8 cellular contexts compared by ENCODE assay signal in genomic region chr16:19410435-19411153, GRCh38. TPM values are rescaled to one million over a fixed set of nuclear protein-coding genes. Genes with fewer than 3 reads are reported as not detected.
DNase-seq lines count a peak whose midpoint lies in the region; ATAC-seq, FAIRE-seq and TF ChIP-seq lines count a peak whose summit lies in the region.

No MANE protein-coding gene starts in this region.

- peak; percentile 56 for TF ChIP-seq POLR2A in transverse colon (IDR thresholded peaks at IDR 0.05)

- peaks cover 10% of the 10 kb centered on the region for H3K4me1 ChIP-seq in HUES64 (ENCODE audit: insufficient read depth, low read length)
- H3K4me1 ChIP-seq in keratinocyte (ENCODE audit: control insufficient read depth, extremely low read depth, insufficient read depth, low read length), result peaks cover 13% of the 10 kb centered on the region
- H3K4me1 ChIP-seq in transverse colon, result peaks cover 0 to 40% (median 27%) of the 10 kb centered on the region in 4 donors

- peak in 1 of 2 donors; percentile 34 for ATAC-seq in activated T-cell treated with anti-CD3 and anti-CD28 coated beads, Interleukin-2, amount 50 U/mL, for 4 hours
- no peak for ATAC-seq in GM19455 (IDR thresholded peaks at IDR 0.05; ENCODE audit: unreplicated experiment)

- H3K36me3 Mint-ChIP-seq in activated T-cell treated with anti-CD3 and anti-CD28 coated beads, Interleukin-2, amount 50 U/mL, for 4 hours (ENCODE audit: insufficient read depth), result no peaks in the 10 kb centered on the region

- peaks cover 7% of the 10 kb centered on the region for H3K4me1 Mint-ChIP-seq in activated T-cell treated with anti-CD3 and anti-CD28 coated beads, Interleukin-2, amount 50 U/mL, for 4 hours (ENCODE audit: low read depth)

- H2AFZ ChIP-seq in keratinocyte (ENCODE audit: control insufficient read depth, low read length), result peak overlapping the region; percentile 84

- H4K20me1 ChIP-seq in keratinocyte (ENCODE audit: control insufficient read depth, extremely low read depth, insufficient read depth, low read length), result no peaks in the 10 kb centered on the region

- in situ Hi-C loops in Caki2 (cut with HindIII; ENCODE audit: low pct_unique_long_range_greater_than_20kb, low sequenced_read_pairs) (no loop called here), transverse colon (cut with MboI; ENCODE audit: low pct_ligation_motif_present in 1 of 4, low pct_unique_long_range_greater_than_20kb in 1 of 4, low sequenced_read_pairs in 3 of 4) (no loop called here)

- peaks cover 27% of the 10 kb centered on the region for H3K9me3 ChIP-seq in HUES64 (ENCODE audit: insufficient read depth, low read depth, low read length)
- no peaks in the 10 kb centered on the region for H3K9me3 ChIP-seq in keratinocyte (ENCODE audit: control insufficient read depth, low read depth, low read length)
- H3K9me3 ChIP-seq in transverse colon, result peaks cover 0 to 8% of the 10 kb centered on the region in 2 donors

- H3K9ac ChIP-seq in HUES64 (ENCODE audit: low read depth, low read length) (peak overlapping the region; percentile 77), keratinocyte (ENCODE audit: control insufficient read depth, extremely low read depth, insufficient read depth, low read length) (peak overlapping the region; percentile 44)

- H3K9me3 Mint-ChIP-seq in activated T-cell treated with anti-CD3 and anti-CD28 coated beads, Interleukin-2, amount 50 U/mL, for 4 hours, result peaks cover 13% of the 10 kb centered on the region

- intact Hi-C loops in transverse colon (cut with DNase I; ENCODE audit: low total_unique reads), result no loop called here

- H3K27me3 Mint-ChIP-seq in activated T-cell treated with anti-CD3 and anti-CD28 coated beads, Interleukin-2, amount 50 U/mL, for 4 hours (ENCODE audit: low read depth), result peaks cover 41% of the 10 kb centered on the region

- no peaks in the 10 kb centered on the region for H3K9me1 ChIP-seq in keratinocyte (ENCODE audit: control insufficient read depth, extremely low read depth, insufficient read depth, low read length)

- no peaks in the 10 kb centered on the region for H3K36me3 ChIP-seq in HUES64 (ENCODE audit: insufficient read depth, low read length)
- no peaks in the 10 kb centered on the region for H3K36me3 ChIP-seq in keratinocyte (ENCODE audit: control insufficient read depth in 2 of 2, extremely low read depth in 1 of 2, insufficient read depth in 2 of 2, low read length in 2 of 2)
- no peaks in the 10 kb centered on the region for H3K36me3 ChIP-seq in transverse colon

- DNase-seq in Caki2 (ENCODE audit: low read depth) (peak; percentile 51), keratinocyte (ENCODE audit: low read depth, low spot score) (no peak), transverse colon (peak; percentile 77), COLO829 (ENCODE audit: low spot score) (no peak), H4 (ENCODE audit: low spot score) (no peak)
- DNase-seq in activated T-cell treated with anti-CD3 and anti-CD28 coated beads, Interleukin-2, amount 50 U/mL, for 4 hours, result no peak

- H3K4me2 ChIP-seq in keratinocyte (ENCODE audit: control insufficient read depth, extremely low read depth, insufficient read depth, low read depth, low read length), result peak overlapping the region; percentile 78

- H3K4me3 ChIP-seq in HUES64 (ENCODE audit: low read length) (peak overlapping the region; percentile 55), keratinocyte (ENCODE audit: control insufficient read depth in 2 of 3, extremely low read depth in 1 of 3, insufficient read depth in 2 of 3, low read depth in 1 of 3, low read length in 3 of 3) (peak overlapping the region; percentile 42 to 63 (median 58)), transverse colon (peak overlapping the region; percentile 45 to 76 (median 54))

- FAIRE-seq in keratinocyte (lab: Jason Lieb, UNC), result no peak

- H3K4me3 Mint-ChIP-seq in activated T-cell treated with anti-CD3 and anti-CD28 coated beads, Interleukin-2, amount 50 U/mL, for 4 hours, result peak overlapping the region; percentile 54

- WGBS in HUES64, result 2% methylated on average over 57 of the region's 57 CpGs
- 5 to 17% methylated on average over 1 to 45 of the region's 57 CpGs for WGBS in transverse colon (ENCODE audit: low coverage in 1 of 2), 2 donors

- H3K79me2 ChIP-seq in keratinocyte (ENCODE audit: control insufficient read depth, insufficient read depth, low read length), result no peaks in the 10 kb centered on the region

- H3K27ac ChIP-seq in HUES64 (ENCODE audit: low read depth, low read length), result peak overlapping the region; percentile 62; the same call in 1 of the 2 replicates
- H3K27ac ChIP-seq in keratinocyte (ENCODE audit: control insufficient read depth, insufficient read depth, low read length), result no peak overlapping the region
- H3K27ac ChIP-seq in transverse colon, result peak overlapping the region; percentile 79 to 94 (median 87)

- no peak for TF ChIP-seq EP300 in transverse colon (IDR thresholded peaks at IDR 0.05; ENCODE audit: low read depth)

- H3K27me3 ChIP-seq in HUES64 (ENCODE audit: insufficient read depth, low read length) (peaks cover 20% of the 10 kb centered on the region), keratinocyte (ENCODE audit: control insufficient read depth, extremely low read depth, insufficient read depth, low read length) (peaks cover 7% of the 10 kb centered on the region), transverse colon (peaks cover 36% of the 10 kb centered on the region)

- TF ChIP-seq CTCF in keratinocyte (optimal IDR thresholded peaks at IDR 0.05 in 1 of 3, IDR thresholded peaks at IDR 0.05 in 1 of 3, conservative IDR thresholded peaks at IDR 0.05 in 1 of 3; ENCODE audit: extremely low read depth in 1 of 3, insufficient read depth in 2 of 3, low read length in 3 of 3) (peak in 2 of 3 experiments; percentile 20 to 35), transverse colon (IDR thresholded peaks at IDR 0.05) (peak in 4 of 5 experiments; percentile 41 to 77 (median 42))

- dilution Hi-C loops in keratinocyte (cut with MboI; ENCODE audit: extremely low pct_ligation_motif_present, low sequenced_read_pairs), result loop anchor here (25.0 kb wide), 1 partner anchor 102 kb away; the partner anchor contains the start of genes CCP110 and GDE1

RNA-seq across cellular contexts. Expression of gene TMC5, which starts 7.1 kb away (rescaled TPM):
- total RNA-seq in Caki2 (2014; rRNA removed; shearing (Covaris generic); ENCODE audit: low replicate concordance), result 0.10 and 4.7 TPM in 2 replicates
- 1.3 TPM for polyA plus RNA-seq in HUES64 (2013, experiment 1 of 2)
- polyA plus RNA-seq in HUES64 (2013, experiment 2 of 2), result 1.1 TPM
- under 1 TPM in 1 of 3 donors, not detected in 2; 0.58 TPM for total RNA-seq in activated T-cell treated with anti-CD3 and anti-CD28 coated beads, Interleukin-2, amount 50 U/mL, for 4 hours
- polyA plus RNA-seq in keratinocyte, result 0.18 to 0.25 TPM (median 0.19 TPM) in 3 replicates
- not detected for polyA plus RNA-seq in keratinocyte (2011; ENCODE audit: low read depth)
- 0.12 and 0.28 TPM in 2 replicates for polyA plus RNA-seq in keratinocyte (2011; cell fraction: cytosol; rRNA removed)
- polyA plus RNA-seq in keratinocyte (2011; cell fraction: nucleus; rRNA removed), result 0.20 and 0.25 TPM in 2 replicates
- 0.28 and 0.42 TPM in 2 replicates for polyA plus RNA-seq in keratinocyte (2012; ENCODE audit: low replicate concordance)
- polyA minus RNA-seq in keratinocyte, result 0.07 to 0.58 TPM (median 0.43 TPM) in 3 replicates
- not detected for polyA minus RNA-seq in keratinocyte (2011; cell fraction: cytosol; rRNA and poly(A)+ RNA removed)
- 0.16 and 1.8 TPM in 2 replicates for polyA minus RNA-seq in keratinocyte (2011; cell fraction: nucleus; rRNA and poly(A)+ RNA removed)
- 10 to 100 TPM; 14.5 to 94.6 (median 82.4) TPM for total RNA-seq in transverse colon
- total RNA-seq in H4 (2014; rRNA removed; shearing (Covaris generic)), result not detected in 2 replicates

Comparison
In these comparisons a context has a peak if more than half of its experiments do, and no peak if none do; other contexts are left out.
1. DNase-seq: peak in Caki2 (single experiment) and transverse colon (single experiment); none in activated T-cell treated with anti-CD3 and anti-CD28 coated beads, Interleukin-2, amount 50 U/mL, for 4 hours (single experiment), keratinocyte (single experiment), COLO829 (single experiment) and H4 (single experiment).
2. Peak in every context shown above with its lines, with median percentiles within 50 percentile points of each other: H3K4me3 ChIP-seq.